In the genomic region with DNA sequence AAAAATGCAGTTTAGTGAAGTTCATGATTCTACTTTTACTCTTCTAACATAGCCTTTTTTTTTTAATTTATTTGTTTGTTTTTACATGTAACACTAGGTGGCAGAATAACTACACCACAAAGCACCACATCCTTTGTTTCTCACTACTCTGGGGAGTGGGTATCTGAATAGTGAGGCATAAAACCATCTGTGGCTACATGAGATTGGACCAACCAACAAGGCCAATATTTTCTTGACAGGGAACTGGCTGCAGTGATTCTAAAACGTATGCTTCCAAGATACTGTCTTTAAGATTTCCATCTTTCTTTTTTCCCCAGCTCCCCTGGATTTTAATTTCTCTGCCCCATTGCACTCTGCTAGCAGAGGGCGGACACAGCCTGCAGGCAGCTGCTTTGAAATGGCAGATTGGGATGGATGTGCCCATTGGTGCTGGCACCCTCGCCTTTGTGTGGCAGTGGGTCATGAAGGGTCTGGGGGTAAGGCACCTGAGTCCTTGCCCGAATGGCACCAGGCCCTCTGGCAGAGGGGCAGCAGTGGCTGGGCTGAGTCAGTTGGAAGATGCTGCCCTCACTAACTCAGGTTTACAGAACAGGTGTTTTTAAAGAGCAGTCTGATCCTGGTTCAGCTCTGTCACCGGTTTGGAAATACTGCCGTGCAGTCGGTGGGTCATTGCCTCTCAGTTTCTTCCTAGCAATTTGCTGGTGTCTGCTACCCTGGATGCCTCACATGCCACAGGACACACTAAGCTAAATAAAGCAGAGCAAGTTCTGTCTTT, we compare ENCODE assay signal across 8 cellular contexts.
A peak's percentile ranks its signal among the peaks of the same experiment; 100 is the strongest.
DNase-seq lines count a peak whose midpoint lies in the region; ATAC-seq and TF ChIP-seq lines count a peak whose summit lies in the region.

No MANE protein-coding gene starts in this region.

- no peaks in the 10 kb centered on the region for H3K27me3 ChIP-seq in osteoblast (ENCODE audit: insufficient read depth, low read length)

- ATAC-seq in GM21447 (IDR thresholded peaks at IDR 0.05; ENCODE audit: unreplicated experiment) = no peak

- no peak overlapping the region for H3K27ac ChIP-seq in osteoblast (ENCODE audit: low read depth, low read length)

- H3K4me2 ChIP-seq in osteoblast (ENCODE audit: insufficient read depth, low read length) = no peak overlapping the region

- no peaks in the 10 kb centered on the region for H3K36me3 ChIP-seq in osteoblast (ENCODE audit: insufficient read depth, low read length)

- no peak overlapping the region for H2AFZ ChIP-seq in osteoblast (ENCODE audit: low read length)

- peaks cover 34% of the 10 kb centered on the region for H3K4me1 ChIP-seq in osteoblast (ENCODE audit: insufficient read depth, low read length)

- H4K20me1 ChIP-seq in osteoblast (ENCODE audit: insufficient read depth, low read length) = no peaks in the 10 kb centered on the region

- TF ChIP-seq CTCF in GM10266 (IDR thresholded peaks at IDR 0.05; ENCODE audit: control insufficient read depth, insufficient read depth, low read depth, missing control alignments) (no peak), WI38 (IDR thresholded peaks at IDR 0.05; ENCODE audit: low read depth, low read length) (peak; percentile 25; the same call in 1 of the 2 replicates), osteoblast (IDR thresholded peaks at IDR 0.05; ENCODE audit: extremely low read depth, low read depth, low read length) (peak; percentile 52)

- DNase-seq in AG08396 (ENCODE audit: low spot score) = peak; percentile 33
- DNase-seq in GM10266 (ENCODE audit: extremely low spot score) = peak; percentile 42
- peak; percentile 20 for DNase-seq in NCI-H146 treated with DMSO at 0.1 percent for 48 hours (lab: John Stamatoyannopoulos, UW; ENCODE audit: unreplicated experiment)
- peak; percentile 55 for DNase-seq in foreskin melanocyte
- no peak for DNase-seq in osteoblast (ENCODE audit: insufficient read length, low spot score, missing footprints)
- DNase-seq in GM19238 (ENCODE audit: insufficient read length, low spot score) = no peak

- H3K79me2 ChIP-seq in osteoblast (ENCODE audit: insufficient read depth, low read length) = no peaks in the 10 kb centered on the region

- no peaks in the 10 kb centered on the region for H3K9me3 ChIP-seq in osteoblast (ENCODE audit: low read depth, low read length)

- H3K4me3 ChIP-seq in WI38 (ENCODE audit: low read depth, low read length) (no peak overlapping the region), osteoblast (ENCODE audit: insufficient read depth, low read length) (no peak overlapping the region)

Comparison
In these comparisons a context has a peak if more than half of its experiments do, and no peak if none do; other contexts are left out.
1. DNase-seq: peak in AG08396 (single experiment), GM10266 (single experiment), NCI-H146 treated with DMSO at 0.1 percent for 48 hours (single experiment) and foreskin melanocyte (single experiment); none in osteoblast (single experiment) and GM19238 (single experiment).